ENCODE assay signal across 38 cellular contexts in genomic region chr5:95853490-95853889, GRCh38.
"Had no signal": no experiment of that assay in that cellular context is flagged by ENCODE, and none has a peak within 500 bp of the region (broad histone marks: within the 10 kb centered on the region; RNA-seq: fewer than 3 reads in every experiment).

No MANE protein-coding gene starts in this region.

- H3K4me1 Mint-ChIP-seq: activated B cell treated with CpG ODN at 0.5 μM for 24 hours had no signal

- H3K36me3 ChIP-seq: adrenal gland, breast epithelium, MG63 had no signal

- H3K4me2 ChIP-seq: PC-9 had no signal

- H3K9me3 ChIP-seq: adrenal gland, body of pancreas, breast epithelium, MG63 had no signal

- H3K27ac ChIP-seq: adrenal gland, body of pancreas, breast epithelium, PC-9, RWPE1, VCaP had no signal

- H2AFZ ChIP-seq: PC-9 had no signal

- FAIRE-seq: astrocyte, RCC 7860 had no signal

- H3K27ac Mint-ChIP-seq: activated B cell treated with CpG ODN at 0.5 μM for 24 hours; activated CD4-positive, alpha-beta memory T cell treated with anti-CD3 and anti-CD28 coated beads for 36 hours; activated naive CD4-positive, alpha-beta T cell treated with anti-CD3 and anti-CD28 coated beads for 36 hours; activated T-helper 1 cell treated with anti-CD3 and anti-CD28 coated beads, Interleukin-12 subunit alpha, Interleukin-12 subunit beta, Interleukin-2, Interleukin-4 antibody, amounts not matched to agents 30 ng/mL and 10 ng/mL and 1 ng/mL, durations not matched to agents 14 hours and 24 hours and 36 hours had no signal

- H3K36me3 Mint-ChIP-seq: activated CD4-positive, alpha-beta memory T cell treated with anti-CD3 and anti-CD28 coated beads for 36 hours; activated naive CD4-positive, alpha-beta T cell treated with anti-CD3 and anti-CD28 coated beads, Interleukin-2, amount 50 U/mL, for 72 hours had no signal

- DNase-seq: activated B cell treated with CpG ODN at 0.5 μM for 24 hours; activated CD4-positive, alpha-beta memory T cell treated with anti-CD3 and anti-CD28 coated beads for 36 hours; activated CD4-positive, alpha-beta T cell treated with anti-CD3 and anti-CD28 coated beads for 4 hours; activated CD4-positive, alpha-beta T cell treated with anti-CD3 and anti-CD28 coated beads, Interleukin-2, amount 50 U/mL, for 1 hour; activated CD4-positive, CD25-positive, alpha-beta regulatory T cell treated with anti-CD3 and anti-CD28 coated beads, Interleukin-2, amount 50 U/mL, for 72 hours; activated gamma-delta T cell treated with Interleukin-2 at 50 U/mL for 16 hours; activated naive CD4-positive, alpha-beta T cell treated with anti-CD3 and anti-CD28 coated beads for 36 hours; activated T-cell treated with anti-CD3 and anti-CD28 coated beads, Interleukin-2, amount 50 U/mL, for 4 hours; adrenal gland; body of pancreas; Kasumi-1; KG1; MG63; MV-4-11; NCI-H1092; NCI-H1417; NCI-H146; NCI-H187; NCI-H2029 treated with DMSO at 0.1 percent for 48 hours; NCI-H2107; NCI-H2171; NCI-H510A; NCI-H526; NCI-H748 treated with DMSO at 0.1 percent for 48 hours; NK-92 treated with Interleukin-12 subunit alpha and Interleukin-12 subunit beta, amount 100 ng/mL, for 24 hours; PC-9; Right ventricle myocardium superior; SW 1271; T-helper 1 cell; T-helper 2 cell; T-helper 9 cell had no signal

- H3K4me3 Mint-ChIP-seq: activated B cell treated with CpG ODN at 0.5 μM for 24 hours; activated CD4-positive, alpha-beta memory T cell treated with anti-CD3 and anti-CD28 coated beads for 36 hours; activated naive CD4-positive, alpha-beta T cell treated with anti-CD3 and anti-CD28 coated beads for 36 hours; activated T-cell treated with anti-CD3 and anti-CD28 coated beads, Interleukin-2, amount 50 U/mL, for 4 hours; activated T-helper 1 cell treated with anti-CD3 and anti-CD28 coated beads, Interleukin-12 subunit alpha, Interleukin-12 subunit beta, Interleukin-2, Interleukin-4 antibody, amounts not matched to agents 30 ng/mL and 10 ng/mL and 1 ng/mL, durations not matched to agents 14 hours and 24 hours and 36 hours had no signal

- ATAC-seq: activated naive CD4-positive, alpha-beta T cell treated with anti-CD3 and anti-CD28 coated beads, Interleukin-2, amount 50 U/mL, for 72 hours; activated T-cell treated with anti-CD3 and anti-CD28 coated beads, Interleukin-2, amount 50 U/mL, for 4 hours; body of pancreas had no signal

- H3K9me3 Mint-ChIP-seq: activated B cell treated with CpG ODN at 0.5 μM for 24 hours; activated CD4-positive, alpha-beta memory T cell treated with anti-CD3 and anti-CD28 coated beads for 36 hours; activated naive CD4-positive, alpha-beta T cell treated with anti-CD3 and anti-CD28 coated beads for 36 hours; activated naive CD4-positive, alpha-beta T cell treated with anti-CD3 and anti-CD28 coated beads, Interleukin-2, amount 50 U/mL, for 72 hours; activated T-cell treated with anti-CD3 and anti-CD28 coated beads, Interleukin-2, amount 50 U/mL, for 4 hours; activated T-helper 1 cell treated with anti-CD3 and anti-CD28 coated beads, Interleukin-12 subunit alpha, Interleukin-12 subunit beta, Interleukin-2, Interleukin-4 antibody, amounts not matched to agents 30 ng/mL and 10 ng/mL and 1 ng/mL, durations not matched to agents 14 hours and 24 hours and 36 hours had no signal

- H3K27me3 Mint-ChIP-seq: activated B cell treated with CpG ODN at 0.5 μM for 24 hours had no signal

- H3K4me3 ChIP-seq: adrenal gland, body of pancreas, breast epithelium, MG63, PC-9 had no signal

- H3K27me3 ChIP-seq: adrenal gland, body of pancreas, breast epithelium, MG63 had no signal
